In genomic region chr5:148831590-148832565, GRCh38 we compare ENCODE assay signal across 8 cellular contexts. TPM values are rescaled to one million over a fixed set of nuclear protein-coding genes. Genes with fewer than 3 reads are reported as not detected.
DNase-seq lines count a peak whose midpoint lies in the region; ATAC-seq and TF ChIP-seq lines count a peak whose summit lies in the region.

No MANE protein-coding gene starts in this region.

- TF ChIP-seq CTCF in osteoblast (IDR thresholded peaks at IDR 0.05; ENCODE audit: extremely low read depth, low read depth, low read length) = no peak
- TF ChIP-seq CTCF in smooth muscle cell (IDR thresholded peaks at IDR 0.05; ENCODE audit: borderline replicate concordance, insufficient read depth, poor library complexity, severe bottlenecking) = no peak

- no peaks in the 10 kb centered on the region for H3K36me3 ChIP-seq in osteoblast (ENCODE audit: insufficient read depth, low read length)
- no peaks in the 10 kb centered on the region for H3K36me3 ChIP-seq in smooth muscle cell (ENCODE audit: low read depth)

- H3K27me3 ChIP-seq in osteoblast (ENCODE audit: insufficient read depth, low read length) (no peaks in the 10 kb centered on the region), smooth muscle cell (ENCODE audit: low read depth) (peaks cover 3% of the 10 kb centered on the region)

- no peak overlapping the region for H3K4me2 ChIP-seq in osteoblast (ENCODE audit: insufficient read depth, low read length)
- no peak overlapping the region for H3K4me2 ChIP-seq in smooth muscle cell

- peaks cover 67% of the 10 kb centered on the region for H3K79me2 ChIP-seq in osteoblast (ENCODE audit: insufficient read depth, low read length)
- no peaks in the 10 kb centered on the region for H3K79me2 ChIP-seq in smooth muscle cell (ENCODE audit: low read depth)

- no peaks in the 10 kb centered on the region for H4K20me1 ChIP-seq in osteoblast (ENCODE audit: insufficient read depth, low read length)
- no peaks in the 10 kb centered on the region for H4K20me1 ChIP-seq in smooth muscle cell (ENCODE audit: low read depth)

- H3K9ac ChIP-seq in smooth muscle cell (ENCODE audit: low read depth) = no peak overlapping the region

- no peak overlapping the region for H3K27ac ChIP-seq in osteoblast (ENCODE audit: low read depth, low read length)
- H3K27ac ChIP-seq in smooth muscle cell (ENCODE audit: low read depth) = no peak overlapping the region

- ATAC-seq in GM18907 (IDR thresholded peaks at IDR 0.05; ENCODE audit: unreplicated experiment) (peak; percentile 82), HG02973 (IDR thresholded peaks at IDR 0.05; ENCODE audit: unreplicated experiment) (peak; percentile 84)

- no peaks in the 10 kb centered on the region for H3F3A ChIP-seq in smooth muscle cell (ENCODE audit: low read depth)

- peaks cover 16% of the 10 kb centered on the region for H3K4me1 ChIP-seq in osteoblast (ENCODE audit: insufficient read depth, low read length)
- no peaks in the 10 kb centered on the region for H3K4me1 ChIP-seq in smooth muscle cell (ENCODE audit: low read depth)

- H2AFZ ChIP-seq in osteoblast (ENCODE audit: low read length) = peak overlapping the region; percentile 56
- H2AFZ ChIP-seq in smooth muscle cell (ENCODE audit: low read depth) = no peak overlapping the region

- peak; percentile 23 for DNase-seq in SKM-1 (lab: John Stamatoyannopoulos, UW; ENCODE audit: unreplicated experiment)
- no peak for DNase-seq in osteoblast (ENCODE audit: insufficient read length, low spot score, missing footprints)
- no peak for DNase-seq in OCI-M2 (lab: John Stamatoyannopoulos, UW; ENCODE audit: unreplicated experiment)
- no peak for DNase-seq in HPDE6-E6E7 (ENCODE audit: extremely low spot score)
- no peak for DNase-seq in EL
- no peak for DNase-seq in smooth muscle cell (lab: John Stamatoyannopoulos, UW; ENCODE audit: unreplicated experiment)

- no peaks in the 10 kb centered on the region for H3K9me3 ChIP-seq in osteoblast (ENCODE audit: low read depth, low read length)
- H3K9me3 ChIP-seq in smooth muscle cell (replicated peaks; ENCODE audit: low read depth) = no peaks in the 10 kb centered on the region

- WGBS in smooth muscle cell (ENCODE audit: low lambda C conversion rate) = 84% methylated on average over 8 of the region's 8 CpGs

- H3K4me3 ChIP-seq in osteoblast (ENCODE audit: insufficient read depth, low read length) = no peak overlapping the region
- H3K4me3 ChIP-seq in smooth muscle cell = no peak overlapping the region

RNA-seq across cellular contexts. Expression of gene ADRB2, which starts 5.5 kb away (rescaled TPM):
- total RNA-seq in osteoblast (under 0.01 and 0.29 TPM in 2 replicates), smooth muscle cell (1.9 TPM in 2 replicates)
- 1.7 and 1.9 TPM in 2 replicates for polyA plus RNA-seq in smooth muscle cell
